Comparison of ENCODE assay signal across 19 cellular contexts in genomic region chr1:41776896-41777431, GRCh38.
A peak's percentile ranks its signal among the peaks of the same experiment; 100 is the strongest.
DNase-seq lines count a peak whose midpoint lies in the region; ATAC-seq and TF ChIP-seq lines count a peak whose summit lies in the region.
"Had no signal": no experiment of that assay in that cellular context is flagged by ENCODE, and none has a peak within 500 bp of the region (broad histone marks: within the 10 kb centered on the region; RNA-seq: fewer than 3 reads in every experiment).

No MANE protein-coding gene starts in this region.

- H3K4me3 ChIP-seq in right cardiac atrium (ENCODE audit: low read length) (no peak overlapping the region), thyroid gland (replicated peaks in 1 of 3) (no peak overlapping the region), osteoblast (ENCODE audit: insufficient read depth, low read length) (no peak overlapping the region)
- H3K4me3 ChIP-seq: gastroesophageal sphincter, SJCRH30 had no signal

- peaks cover 6% of the 10 kb centered on the region for H3K4me1 ChIP-seq in right cardiac atrium (ENCODE audit: control insufficient read depth, insufficient read depth, low read length)
- H3K4me1 ChIP-seq in thyroid gland, result peaks cover 50 to 79% of the 10 kb centered on the region in 2 donors
- H3K4me1 ChIP-seq in osteoblast (ENCODE audit: insufficient read depth, low read length), result peaks cover 17% of the 10 kb centered on the region
- H3K4me1 ChIP-seq: SJCRH30 had no signal

- TF ChIP-seq POLR2A in thyroid gland (IDR thresholded peaks at IDR 0.05), result no peak

- H2AFZ ChIP-seq in osteoblast (ENCODE audit: low read length), result no peak overlapping the region

- 63% methylated on average over 8 of the region's 8 CpGs for WGBS in right cardiac atrium
- 42 to 83% methylated on average over 1 to 7 of the region's 8 CpGs for WGBS in thyroid gland, 2 donors

- H3K27ac ChIP-seq in right cardiac atrium (ENCODE audit: low read length) (no peak overlapping the region), thyroid gland (peak overlapping the region; percentile 8 to 54 (median 29)), osteoblast (ENCODE audit: low read depth, low read length) (no peak overlapping the region)
- H3K27ac ChIP-seq: gastroesophageal sphincter, HL-60, KMS-11, SJCRH30 had no signal

- no peaks in the 10 kb centered on the region for H3K79me2 ChIP-seq in osteoblast (ENCODE audit: insufficient read depth, low read length)

- DNase-seq in Right ventricle myocardium superior, result no peak
- no peak for DNase-seq in cardiac septum (ENCODE audit: low spot score)
- no peak for DNase-seq in right cardiac atrium
- peak; percentile 34 for DNase-seq in myocyte (ENCODE audit: low read depth)
- peak; percentile 87 to 89 for DNase-seq in thyroid gland
- no peak for DNase-seq in iPS-NIHi7 (ENCODE audit: extremely low spot score)
- no peak for DNase-seq in osteoblast (ENCODE audit: insufficient read length, low spot score, missing footprints)
- no peak for DNase-seq in activated naive CD4-positive, alpha-beta T cell (lab: John Stamatoyannopoulos, UW)
- DNase-seq: activated CD4-positive, alpha-beta T cell treated with anti-CD3 and anti-CD28 coated beads for 36 hours; activated CD8-positive, alpha-beta memory T cell treated with anti-CD3 and anti-CD28 coated beads, Interleukin-2, amount 50 U/mL, for 4 hours; activated gamma-delta T cell; aorta; CD8-positive, alpha-beta T cell; islet precursor cell; NCI-H1694 had no signal

- TF ChIP-seq CTCF in thyroid gland (IDR thresholded peaks at IDR 0.05) (no peak), osteoblast (IDR thresholded peaks at IDR 0.05; ENCODE audit: extremely low read depth, low read depth, low read length) (no peak)

- no peaks in the 10 kb centered on the region for H3K36me3 ChIP-seq in thyroid gland
- no peaks in the 10 kb centered on the region for H3K36me3 ChIP-seq in osteoblast (ENCODE audit: insufficient read depth, low read length)
- H3K36me3 ChIP-seq: gastroesophageal sphincter, SJCRH30 had no signal

- ATAC-seq in Right ventricle myocardium superior (ENCODE audit: poor library complexity) (peak; percentile 42), right cardiac atrium (peak; percentile 14 to 45)
- ATAC-seq: activated CD4-positive, alpha-beta T cell treated with anti-CD3 and anti-CD28 coated beads for 36 hours; CD8-positive, alpha-beta T cell; gastroesophageal sphincter had no signal

- H3K27me3 ChIP-seq in right cardiac atrium (ENCODE audit: control insufficient read depth, insufficient read depth) (no peaks in the 10 kb centered on the region), thyroid gland (no peaks in the 10 kb centered on the region), osteoblast (ENCODE audit: insufficient read depth, low read length) (no peaks in the 10 kb centered on the region)
- H3K27me3 ChIP-seq: gastroesophageal sphincter had no signal

- no peaks in the 10 kb centered on the region for H3K9me3 ChIP-seq in right cardiac atrium (ENCODE audit: control insufficient read depth, low read length)
- no peaks in the 10 kb centered on the region for H3K9me3 ChIP-seq in thyroid gland
- H3K9me3 ChIP-seq in osteoblast (ENCODE audit: low read depth, low read length), result no peaks in the 10 kb centered on the region
- H3K9me3 ChIP-seq: gastroesophageal sphincter, SJCRH30 had no signal

- intact Hi-C loops in Right ventricle myocardium superior (cut with DNase I), result no loop called here
- intact Hi-C loops in cardiac septum (cut with DNase I), result no loop called here
- intact Hi-C loops in right cardiac atrium (cut with DNase I), result no loop called here
- intact Hi-C loops in thyroid gland (cut with DNase I), result no loop called here

- H4K20me1 ChIP-seq in osteoblast (ENCODE audit: insufficient read depth, low read length), result no peaks in the 10 kb centered on the region

- no peak overlapping the region for H3K4me2 ChIP-seq in osteoblast (ENCODE audit: insufficient read depth, low read length)
- H3K4me2 ChIP-seq: KMS-11 had no signal

Comparison
In these comparisons a context has a peak if more than half of its experiments do, and no peak if none do; other contexts are left out.
1. DNase-seq: peak in myocyte (single experiment) and thyroid gland (2 of 2); none in Right ventricle myocardium superior (single experiment), cardiac septum (single experiment), right cardiac atrium (0 of 3), iPS-NIHi7 (single experiment), osteoblast (single experiment) and activated naive CD4-positive, alpha-beta T cell (0 of 4).
2. H3K27ac ChIP-seq: peak in thyroid gland (3 of 3); none in right cardiac atrium (single experiment) and osteoblast (single experiment).